ENCODE assay signal across 16 cellular contexts in the genomic region with DNA sequence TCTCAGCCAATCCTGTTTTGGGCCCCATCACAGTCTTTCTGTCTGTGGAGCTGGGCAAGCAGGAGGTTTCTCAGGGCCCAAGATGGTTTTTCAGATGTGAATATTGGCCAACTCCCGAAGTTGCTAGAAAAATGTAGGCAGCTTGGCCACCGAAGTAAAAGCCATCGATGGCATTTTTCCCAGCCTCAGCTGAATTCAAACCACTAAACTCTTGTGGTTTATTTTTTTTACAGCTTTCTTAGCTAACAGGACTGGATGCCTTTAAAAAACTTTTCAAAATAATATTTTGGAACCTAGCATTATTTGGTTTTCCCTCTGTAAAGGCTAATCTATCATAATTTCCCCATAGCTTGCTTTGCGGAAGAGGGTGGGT.
DNase-seq lines count a peak whose midpoint lies in the region; ATAC-seq and TF ChIP-seq lines count a peak whose summit lies in the region.
"Had no signal": no experiment of that assay in that cellular context is flagged by ENCODE, and none has a peak within 500 bp of the region (broad histone marks: within the 10 kb centered on the region; RNA-seq: fewer than 3 reads in every experiment).

No MANE protein-coding gene starts in this region.

- H3K27me3 ChIP-seq in smooth muscle cell (ENCODE audit: low read depth) = peaks cover 3% of the 10 kb centered on the region

- H3K36me3 Mint-ChIP-seq in activated CD8-positive, alpha-beta T cell treated with anti-CD3 and anti-CD28 coated beads for 36 hours (ENCODE audit: low read depth) = no peaks in the 10 kb centered on the region
- H3K36me3 Mint-ChIP-seq: CD4-positive, alpha-beta memory T cell had no signal

- POLR2A ChIA-PET in activated CD8-positive, alpha-beta T cell treated with anti-CD3 and anti-CD28 coated beads for 36 hours (lab: Charles Lee) = interaction anchor here (0.9 kb wide), 1 partner anchor 14 kb away, joined by 3 read pairs; no protein-coding TSS in a partner anchor

- H3K4me3 Mint-ChIP-seq in activated CD8-positive, alpha-beta T cell treated with anti-CD3 and anti-CD28 coated beads for 36 hours = peak overlapping the region; percentile 54
- H3K4me3 Mint-ChIP-seq: HFFc6; T-helper 1 cell treated with Interleukin-12 subunit alpha and Interleukin-12 subunit beta and Interleukin-4 antibody, amounts not matched to agents 30 μg/mL and 1 μg/mL, for 36 hours had no signal

- H3K27ac ChIP-seq in smooth muscle cell (ENCODE audit: low read depth) = no peak overlapping the region

- H3F3A ChIP-seq in smooth muscle cell (ENCODE audit: low read depth) = peaks cover 12% of the 10 kb centered on the region

- no peaks in the 10 kb centered on the region for H3K9me3 Mint-ChIP-seq in activated CD8-positive, alpha-beta T cell treated with anti-CD3 and anti-CD28 coated beads for 36 hours
- H3K9me3 Mint-ChIP-seq: HFFc6; T-helper 1 cell treated with Interleukin-12 subunit alpha and Interleukin-12 subunit beta and Interleukin-4 antibody, amounts not matched to agents 30 μg/mL and 1 μg/mL, for 36 hours had no signal

- TF ChIP-seq CTCF in activated CD8-positive, alpha-beta T cell treated with anti-CD3 and anti-CD28 coated beads for 36 hours (IDR thresholded peaks at IDR 0.05) = no peak
- no peak for TF ChIP-seq CTCF in smooth muscle cell (IDR thresholded peaks at IDR 0.05; ENCODE audit: borderline replicate concordance, insufficient read depth, poor library complexity, severe bottlenecking)

- no peaks in the 10 kb centered on the region for H3K79me2 ChIP-seq in smooth muscle cell (ENCODE audit: low read depth)

- H3K9ac ChIP-seq in smooth muscle cell (ENCODE audit: low read depth) = no peak overlapping the region

- ATAC-seq in activated CD8-positive, alpha-beta T cell treated with anti-CD3 and anti-CD28 coated beads for 36 hours = no peak
- ATAC-seq in HG02938 (IDR thresholded peaks at IDR 0.05; ENCODE audit: unreplicated experiment) (no peak), HG03521 (IDR thresholded peaks at IDR 0.05; ENCODE audit: unreplicated experiment) (no peak), HG02623 (IDR thresholded peaks at IDR 0.05; ENCODE audit: unreplicated experiment) (no peak)

- WGBS in smooth muscle cell (ENCODE audit: low lambda C conversion rate) = 55% methylated on average over 4 of the region's 4 CpGs

- peak overlapping the region; percentile 67 for H3K27ac Mint-ChIP-seq in activated CD8-positive, alpha-beta T cell treated with anti-CD3 and anti-CD28 coated beads for 36 hours
- H3K27ac Mint-ChIP-seq: CD4-positive, alpha-beta memory T cell; HFFc6; T-helper 1 cell treated with Interleukin-12 subunit alpha and Interleukin-12 subunit beta and Interleukin-4 antibody, amounts not matched to agents 30 μg/mL and 1 μg/mL, for 36 hours had no signal

- H3K27me3 Mint-ChIP-seq in activated CD8-positive, alpha-beta T cell treated with anti-CD3 and anti-CD28 coated beads for 36 hours = peaks cover 7% of the 10 kb centered on the region

- H3K4me1 ChIP-seq in smooth muscle cell (ENCODE audit: low read depth) = peaks cover 28% of the 10 kb centered on the region

- peak overlapping the region; percentile 72 for H3K4me2 ChIP-seq in smooth muscle cell

- no peak overlapping the region for H2AFZ ChIP-seq in smooth muscle cell (ENCODE audit: low read depth)

- no peaks in the 10 kb centered on the region for H3K36me3 ChIP-seq in smooth muscle cell (ENCODE audit: low read depth)

- DNase-seq in GM03348 (ENCODE audit: low spot score) (peak; percentile 67), fibroblast of peridontal ligament (ENCODE audit: extremely low read depth) (peak; percentile 96), smooth muscle cell (lab: John Stamatoyannopoulos, UW; ENCODE audit: unreplicated experiment) (no peak), HT-29 (ENCODE audit: low spot score) (no peak)
- no peak for DNase-seq in activated CD8-positive, alpha-beta T cell treated with anti-CD3 and anti-CD28 coated beads for 36 hours
- DNase-seq: activated CD4-positive, alpha-beta T cell treated with anti-CD3 and anti-CD28 coated beads, Interleukin-2, amount 50 U/mL, for 48 hours; activated naive CD4-positive, alpha-beta T cell treated with anti-CD3 and anti-CD28 coated beads, Interleukin-2, amount 50 U/mL, for 16 hours; CD4-positive, alpha-beta memory T cell; effector CD8-positive, alpha-beta T cell; mammary epithelial cell; NCI-H2081 had no signal

- H3K4me3 ChIP-seq in smooth muscle cell = no peak overlapping the region

- H3K9me3 ChIP-seq in smooth muscle cell (replicated peaks; ENCODE audit: low read depth) = no peaks in the 10 kb centered on the region

- CTCF ChIA-PET in activated CD8-positive, alpha-beta T cell treated with anti-CD3 and anti-CD28 coated beads for 36 hours (lab: Charles Lee) = interaction anchor here (1.5 to 1.7 kb wide), 2 partner anchors 13 to 37 kb away, joined by 3 read pairs; no protein-coding TSS in a partner anchor

- H3K4me1 Mint-ChIP-seq in activated CD8-positive, alpha-beta T cell treated with anti-CD3 and anti-CD28 coated beads for 36 hours (ENCODE audit: low read depth) = peaks cover 15% of the 10 kb centered on the region
- H3K4me1 Mint-ChIP-seq: CD4-positive, alpha-beta memory T cell had no signal

- H4K20me1 ChIP-seq in smooth muscle cell (ENCODE audit: low read depth) = no peaks in the 10 kb centered on the region

- intact Hi-C loops in activated CD8-positive, alpha-beta T cell treated with anti-CD3 and anti-CD28 coated beads for 36 hours (cut with micrococcal nuclease) = no loop called here

Comparison
In these comparisons a context has a peak if more than half of its experiments do, and no peak if none do; other contexts are left out.
1. DNase-seq: peak in GM03348 (single experiment) and fibroblast of peridontal ligament (single experiment); none in activated CD8-positive, alpha-beta T cell treated with anti-CD3 and anti-CD28 coated beads for 36 hours (single experiment), smooth muscle cell (single experiment) and HT-29 (single experiment).